9 cellular contexts compared by ENCODE assay signal in genomic region chr7:130695840-130696239, GRCh38. TPM values are rescaled to one million over a fixed set of nuclear protein-coding genes. Genes with fewer than 3 reads are reported as not detected.
DNase-seq lines count a peak whose midpoint lies in the region; ATAC-seq and TF ChIP-seq lines count a peak whose summit lies in the region.
"Had no signal": no experiment of that assay in that cellular context is flagged by ENCODE, and none has a peak within 500 bp of the region (broad histone marks: within the 10 kb centered on the region; RNA-seq: fewer than 3 reads in every experiment).

No MANE protein-coding gene starts in this region.

- no peak for ATAC-seq in HG03095 (IDR thresholded peaks at IDR 0.05; ENCODE audit: unreplicated experiment)
- no peak for ATAC-seq in HG02798 (IDR thresholded peaks at IDR 0.05; ENCODE audit: poor library complexity, unreplicated experiment)

- no peak overlapping the region for H3K9ac ChIP-seq in H9 (ENCODE audit: extremely low read depth, insufficient read length, low read length)

- H3K27me3 Mint-ChIP-seq in H9 (ENCODE audit: low read depth), result no peaks in the 10 kb centered on the region
- no peaks in the 10 kb centered on the region for H3K27me3 Mint-ChIP-seq in activated T-cell treated with anti-CD3 and anti-CD28 coated beads, Interleukin-2, amount 50 U/mL, for 24 hours

- no peaks in the 10 kb centered on the region for H3K23me2 ChIP-seq in H9 (ENCODE audit: insufficient read length, low read depth, low read length, poor library complexity, severe bottlenecking)

- H2BK15ac ChIP-seq in H9 (ENCODE audit: low read depth, low read length), result no peak overlapping the region

- H3K27me3 ChIP-seq in H9 (ENCODE audit: insufficient read depth, low read length), result no peaks in the 10 kb centered on the region

- no peak overlapping the region for H2AK5ac ChIP-seq in H9 (ENCODE audit: insufficient read length, low read length)

- H3K4me2 ChIP-seq in H9 (ENCODE audit: insufficient read depth, insufficient read length, low read length), result no peak overlapping the region

- H3K79me1 ChIP-seq in H9 (ENCODE audit: insufficient read depth, low read depth, low read length, poor library complexity, severe bottlenecking), result no peaks in the 10 kb centered on the region

- no peak overlapping the region for H3K56ac ChIP-seq in H9 (ENCODE audit: insufficient read length, low read depth, low read length)

- H3K4ac ChIP-seq in H9 (ENCODE audit: low read depth, low read length), result no peak overlapping the region

- no peak overlapping the region for H4K91ac ChIP-seq in H9 (ENCODE audit: insufficient read length, low read depth, low read length)

- DNase-seq in AG08396 (ENCODE audit: low spot score), result peak; percentile 26
- no peak for DNase-seq in H9
- peak; percentile 27 for DNase-seq in RPMI8226
- DNase-seq in hepatic stellate cell (ENCODE audit: low spot score), result peak; percentile 16
- DNase-seq in NCI-H1048 (lab: John Stamatoyannopoulos, UW), result no peak
- no peak for DNase-seq in activated T-cell treated with anti-CD3 and anti-CD28 coated beads, Interleukin-2, amount 50 U/mL, for 24 hours

- no peak overlapping the region for H2BK20ac ChIP-seq in H9 (ENCODE audit: low read depth, low read length, poor library complexity, severe bottlenecking)

- no peak overlapping the region for H2BK5ac ChIP-seq in H9 (ENCODE audit: insufficient read length, low read length)

- H3K79me2 ChIP-seq in H9 (ENCODE audit: insufficient read depth, low read length), result no peaks in the 10 kb centered on the region

- H3K4me1 Mint-ChIP-seq in H9, result no peaks in the 10 kb centered on the region
- no peaks in the 10 kb centered on the region for H3K4me1 Mint-ChIP-seq in activated T-cell treated with anti-CD3 and anti-CD28 coated beads, Interleukin-2, amount 50 U/mL, for 24 hours (ENCODE audit: low read depth)

- H3K9me3 Mint-ChIP-seq in H9, result peaks cover 10% of the 10 kb centered on the region in 2 experiments
- H3K9me3 Mint-ChIP-seq in activated T-cell treated with anti-CD3 and anti-CD28 coated beads, Interleukin-2, amount 50 U/mL, for 24 hours, result peaks cover 14% of the 10 kb centered on the region

- H3K36me3 Mint-ChIP-seq in H9 (ENCODE audit: insufficient read depth in 1 of 3, low read depth in 3 of 3), result no peaks in the 10 kb centered on the region
- no peaks in the 10 kb centered on the region for H3K36me3 Mint-ChIP-seq in activated T-cell treated with anti-CD3 and anti-CD28 coated beads, Interleukin-2, amount 50 U/mL, for 24 hours (ENCODE audit: low read depth)

- no peaks in the 10 kb centered on the region for H4K20me1 ChIP-seq in H9 (ENCODE audit: control insufficient read depth, insufficient read depth, insufficient read length)

- H3K4me1 ChIP-seq in H9 (ENCODE audit: insufficient read depth, low read length), result no peaks in the 10 kb centered on the region

- no peak overlapping the region for H3K14ac ChIP-seq in H9 (ENCODE audit: insufficient read depth, low read length)

- no CpG with 5 or more reads among the region's 2 CpGs for WGBS in H9 (ENCODE audit: extremely low coverage, insufficient read length, low lambda C conversion rate)

- H3K23ac ChIP-seq in H9 (ENCODE audit: insufficient read length, low read depth, low read length), result no peak overlapping the region

- H2BK120ac ChIP-seq in H9 (ENCODE audit: low read depth, low read length, poor library complexity, severe bottlenecking), result no peak overlapping the region

- H3K9me3 ChIP-seq in H9 (ENCODE audit: control insufficient read depth, low read depth, low read length), result no peaks in the 10 kb centered on the region

- no peak overlapping the region for H2BK12ac ChIP-seq in H9 (ENCODE audit: insufficient read length, low read depth, low read length)

- TF ChIP-seq CTCF in H9 (conservative IDR thresholded peaks at IDR 0.05), result peak; percentile 69

- no peak overlapping the region for H3K27ac Mint-ChIP-seq in H9
- no peak overlapping the region for H3K27ac Mint-ChIP-seq in activated T-cell treated with anti-CD3 and anti-CD28 coated beads, Interleukin-2, amount 50 U/mL, for 24 hours

- H4K8ac ChIP-seq in H9 (replicated peaks; ENCODE audit: insufficient read length, low read depth, low read length), result no peak overlapping the region

- H3T11ph ChIP-seq in H9 (ENCODE audit: low read length), result no peak overlapping the region

- no peak overlapping the region for H3K4me3 Mint-ChIP-seq in H9
- H3K4me3 Mint-ChIP-seq in activated T-cell treated with anti-CD3 and anti-CD28 coated beads, Interleukin-2, amount 50 U/mL, for 24 hours, result no peak overlapping the region

- H2AFZ ChIP-seq in H9 (ENCODE audit: low read length), result no peak overlapping the region

- H3K18ac ChIP-seq in H9 (ENCODE audit: insufficient read length, low read depth, low read length), result no peak overlapping the region

- H4K5ac ChIP-seq in H9 (ENCODE audit: insufficient read length, low read depth, low read length), result no peak overlapping the region

- no peak overlapping the region for H3K27ac ChIP-seq in H9 (ENCODE audit: insufficient read length, low read depth, low read length)

RNA-seq across cellular contexts. Expression of gene TSGA13, which starts 9.5 kb away (rescaled TPM):
- total RNA-seq in H9 (2021), result not detected in 2 replicates
- total RNA-seq: temporal lobe had no signal

RNA-seq across cellular contexts. Expression of gene COPG2, which starts 27.3 kb away (rescaled TPM):
- total RNA-seq in H9 (2021), result 77.7 and 77.8 TPM in 2 replicates

RNA-seq across cellular contexts. Expression of gene KLF14, which starts 38.2 kb away (rescaled TPM):
- total RNA-seq in H9 (2021), result not detected in 2 replicates
- total RNA-seq: temporal lobe had no signal

Comparison
In these comparisons a context has a peak if more than half of its experiments do, and no peak if none do; other contexts are left out.
1. DNase-seq: peak in AG08396 (single experiment), RPMI8226 (single experiment) and hepatic stellate cell (single experiment); none in H9 (single experiment), NCI-H1048 (single experiment) and activated T-cell treated with anti-CD3 and anti-CD28 coated beads, Interleukin-2, amount 50 U/mL, for 24 hours (single experiment).